ENCODE assay signal across 1 cellular context in the genomic region with DNA sequence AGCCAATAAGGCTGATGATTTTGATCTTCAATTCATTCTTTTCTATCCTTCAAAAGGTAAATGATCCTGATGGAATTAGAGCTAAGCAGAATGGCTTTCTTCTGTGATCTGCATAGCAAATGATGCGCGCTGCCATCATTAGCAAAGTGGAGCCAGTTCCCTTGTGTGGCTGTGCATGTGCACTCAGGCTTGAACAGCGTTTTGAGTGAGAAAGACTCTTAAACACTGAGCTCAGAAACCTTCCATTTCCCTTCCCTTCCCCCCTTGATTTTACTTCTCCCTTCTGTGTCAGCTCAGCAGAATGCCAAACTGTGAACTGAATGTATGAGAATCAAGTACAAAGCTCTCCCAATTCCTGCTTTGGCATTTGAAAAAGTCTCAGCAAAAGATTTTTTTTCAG.
TF ChIP-seq lines count a peak whose summit lies in the region.

No MANE protein-coding gene starts in this region.

TF ChIP-seq in GM23338, 12 proteins besides CTCF, POLR2A, EP300 and RAD21 (continued from another document):
- TF ChIP-seq REST (IDR thresholded peaks at IDR 0.05; ENCODE audit: unreplicated experiment), result no peak
- TF ChIP-seq CREB1 (CRISPR knock-in tag; IDR thresholded peaks at IDR 0.05; ENCODE audit: low read depth), result no peak
- no peak for TF ChIP-seq ZNF331 (CRISPR knock-in tag; IDR thresholded peaks at IDR 0.05; ENCODE audit: low read depth)
- TF ChIP-seq EZH2 (IDR thresholded peaks at IDR 0.05; ENCODE audit: low read depth, unreplicated experiment), result no peak
- TF ChIP-seq, protein P1, sequence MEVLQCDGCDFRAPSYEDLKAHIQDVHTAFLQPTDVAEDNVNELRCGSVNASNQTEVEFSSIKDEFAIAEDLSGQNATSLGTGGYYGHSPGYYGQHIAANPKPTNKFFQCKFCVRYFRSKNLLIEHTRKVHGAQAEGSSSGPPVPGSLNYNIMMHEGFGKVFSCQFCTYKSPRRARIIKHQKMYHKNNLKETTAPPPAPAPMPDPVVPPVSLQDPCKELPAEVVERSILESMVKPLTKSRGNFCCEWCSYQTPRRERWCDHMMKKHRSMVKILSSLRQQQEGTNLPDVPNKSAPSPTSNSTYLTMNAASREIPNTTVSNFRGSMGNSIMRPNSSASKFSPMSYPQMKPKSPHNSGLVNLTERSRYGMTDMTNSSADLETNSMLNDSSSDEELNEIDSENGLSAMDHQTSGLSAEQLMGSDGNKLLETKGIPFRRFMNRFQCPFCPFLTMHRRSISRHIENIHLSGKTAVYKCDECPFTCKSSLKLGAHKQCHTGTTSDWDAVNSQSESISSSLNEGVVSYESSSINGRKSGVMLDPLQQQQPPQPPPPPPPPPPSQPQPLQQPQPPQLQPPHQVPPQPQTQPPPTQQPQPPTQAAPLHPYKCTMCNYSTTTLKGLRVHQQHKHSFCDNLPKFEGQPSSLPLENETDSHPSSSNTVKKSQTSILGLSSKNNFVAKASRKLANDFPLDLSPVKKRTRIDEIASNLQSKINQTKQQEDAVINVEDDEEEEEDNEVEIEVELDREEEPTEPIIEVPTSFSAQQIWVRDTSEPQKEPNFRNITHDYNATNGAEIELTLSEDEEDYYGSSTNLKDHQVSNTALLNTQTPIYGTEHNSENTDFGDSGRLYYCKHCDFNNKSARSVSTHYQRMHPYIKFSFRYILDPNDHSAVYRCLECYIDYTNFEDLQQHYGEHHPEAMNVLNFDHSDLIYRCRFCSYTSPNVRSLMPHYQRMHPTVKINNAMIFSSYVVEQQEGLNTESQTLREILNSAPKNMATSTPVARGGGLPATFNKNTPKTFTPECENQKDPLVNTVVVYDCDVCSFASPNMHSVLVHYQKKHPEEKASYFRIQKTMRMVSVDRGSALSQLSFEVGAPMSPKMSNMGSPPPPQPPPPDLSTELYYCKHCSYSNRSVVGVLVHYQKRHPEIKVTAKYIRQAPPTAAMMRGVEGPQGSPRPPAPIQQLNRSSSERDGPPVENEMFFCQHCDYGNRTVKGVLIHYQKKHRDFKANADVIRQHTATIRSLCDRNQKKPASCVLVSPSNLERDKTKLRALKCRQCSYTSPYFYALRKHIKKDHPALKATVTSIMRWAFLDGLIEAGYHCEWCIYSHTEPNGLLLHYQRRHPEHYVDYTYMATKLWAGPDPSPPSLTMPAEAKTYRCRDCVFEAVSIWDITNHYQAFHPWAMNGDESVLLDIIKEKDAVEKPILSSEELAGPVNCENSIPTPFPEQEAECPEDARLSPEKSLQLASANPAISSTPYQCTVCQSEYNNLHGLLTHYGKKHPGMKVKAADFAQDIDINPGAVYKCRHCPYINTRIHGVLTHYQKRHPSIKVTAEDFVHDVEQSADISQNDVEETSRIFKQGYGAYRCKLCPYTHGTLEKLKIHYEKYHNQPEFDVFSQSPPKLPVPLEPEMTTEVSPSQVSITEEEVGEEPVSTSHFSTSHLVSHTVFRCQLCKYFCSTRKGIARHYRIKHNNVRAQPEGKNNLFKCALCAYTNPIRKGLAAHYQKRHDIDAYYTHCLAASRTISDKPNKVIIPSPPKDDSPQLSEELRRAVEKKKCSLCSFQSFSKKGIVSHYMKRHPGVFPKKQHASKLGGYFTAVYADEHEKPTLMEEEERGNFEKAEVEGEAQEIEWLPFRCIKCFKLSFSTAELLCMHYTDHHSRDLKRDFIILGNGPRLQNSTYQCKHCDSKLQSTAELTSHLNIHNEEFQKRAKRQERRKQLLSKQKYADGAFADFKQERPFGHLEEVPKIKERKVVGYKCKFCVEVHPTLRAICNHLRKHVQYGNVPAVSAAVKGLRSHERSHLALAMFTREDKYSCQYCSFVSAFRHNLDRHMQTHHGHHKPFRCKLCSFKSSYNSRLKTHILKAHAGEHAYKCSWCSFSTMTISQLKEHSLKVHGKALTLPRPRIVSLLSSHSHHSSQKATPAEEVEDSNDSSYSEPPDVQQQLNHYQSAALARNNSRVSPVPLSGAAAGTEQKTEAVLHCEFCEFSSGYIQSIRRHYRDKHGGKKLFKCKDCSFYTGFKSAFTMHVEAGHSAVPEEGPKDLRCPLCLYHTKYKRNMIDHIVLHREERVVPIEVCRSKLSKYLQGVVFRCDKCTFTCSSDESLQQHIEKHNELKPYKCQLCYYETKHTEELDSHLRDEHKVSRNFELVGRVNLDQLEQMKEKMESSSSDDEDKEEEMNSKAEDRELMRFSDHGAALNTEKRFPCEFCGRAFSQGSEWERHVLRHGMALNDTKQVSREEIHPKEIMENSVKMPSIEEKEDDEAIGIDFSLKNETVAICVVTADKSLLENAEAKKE (CRISPR knock-in tag; IDR thresholded peaks at IDR 0.05), result no peak
- TF ChIP-seq EZH2phosphoT487 (IDR thresholded peaks at IDR 0.05; ENCODE audit: unreplicated experiment), result no peak
- TF ChIP-seq, protein P2, sequence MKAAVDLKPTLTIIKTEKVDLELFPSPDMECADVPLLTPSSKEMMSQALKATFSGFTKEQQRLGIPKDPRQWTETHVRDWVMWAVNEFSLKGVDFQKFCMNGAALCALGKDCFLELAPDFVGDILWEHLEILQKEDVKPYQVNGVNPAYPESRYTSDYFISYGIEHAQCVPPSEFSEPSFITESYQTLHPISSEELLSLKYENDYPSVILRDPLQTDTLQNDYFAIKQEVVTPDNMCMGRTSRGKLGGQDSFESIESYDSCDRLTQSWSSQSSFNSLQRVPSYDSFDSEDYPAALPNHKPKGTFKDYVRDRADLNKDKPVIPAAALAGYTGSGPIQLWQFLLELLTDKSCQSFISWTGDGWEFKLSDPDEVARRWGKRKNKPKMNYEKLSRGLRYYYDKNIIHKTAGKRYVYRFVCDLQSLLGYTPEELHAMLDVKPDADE (IDR thresholded peaks at IDR 0.05), result no peak
